Comparison of ENCODE assay signal across 3 cellular contexts in the genomic region with DNA sequence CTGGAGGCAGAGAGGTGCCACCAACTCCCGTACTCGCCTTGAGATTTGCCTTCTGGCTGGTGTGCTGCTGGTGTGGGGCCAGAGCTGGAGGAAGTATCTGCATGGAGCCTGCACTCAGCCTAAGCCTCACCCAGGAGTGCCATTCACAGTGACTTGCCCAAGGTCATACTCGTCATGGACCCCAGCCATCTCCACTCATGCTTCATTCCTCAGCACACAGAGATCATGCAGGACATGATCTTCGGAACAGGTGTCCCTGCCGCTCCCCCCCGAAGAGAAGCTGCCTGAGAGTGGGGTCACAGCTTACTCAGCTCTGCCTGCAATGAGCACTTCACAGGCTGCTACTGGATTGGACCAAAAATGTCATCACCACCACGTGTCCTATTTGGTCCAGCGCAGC.
TF ChIP-seq lines count a peak whose summit lies in the region.

No MANE protein-coding gene starts in this region.

TF ChIP-seq in HepG2, 621 proteins besides CTCF, POLR2A, EP300 and RAD21:
- no peak for TF ChIP-seq KDM5B (CRISPR knock-in tag; IDR thresholded peaks at IDR 0.05; ENCODE audit: borderline replicate concordance)
- TF ChIP-seq TBX2 (CRISPR knock-in tag; IDR thresholded peaks at IDR 0.05; ENCODE audit: borderline replicate concordance) = no peak
- no peak for TF ChIP-seq CHCHD3 (CRISPR knock-in tag; IDR thresholded peaks at IDR 0.05)
- no peak for TF ChIP-seq ZNF205 (CRISPR knock-in tag; IDR thresholded peaks at IDR 0.05)
- TF ChIP-seq ZNF709 (CRISPR knock-in tag; IDR thresholded peaks at IDR 0.05) = no peak
- TF ChIP-seq ZFY (CRISPR knock-in tag; IDR thresholded peaks at IDR 0.05) = no peak
- no peak for TF ChIP-seq ZNF430 (CRISPR knock-in tag; IDR thresholded peaks at IDR 0.05)
- TF ChIP-seq HOXA9 (CRISPR knock-in tag; IDR thresholded peaks at IDR 0.05; ENCODE audit: borderline replicate concordance) = no peak
- no peak for TF ChIP-seq HNRNPUL1 (IDR thresholded peaks at IDR 0.05; ENCODE audit: low read depth, low read length)
- TF ChIP-seq ZNF816 (CRISPR knock-in tag; IDR thresholded peaks at IDR 0.05; ENCODE audit: borderline replicate concordance) = no peak
TF ChIP-seq in HepG2: peak in this region for 0.

TF ChIP-seq in liver, 16 proteins besides CTCF, POLR2A, EP300 and RAD21:
- no peak for TF ChIP-seq YY1 (IDR thresholded peaks at IDR 0.05)
- no peak for TF ChIP-seq JUND (IDR thresholded peaks at IDR 0.05)
- TF ChIP-seq HNF4A (conservative IDR thresholded peaks at IDR 0.05) = no peak
- TF ChIP-seq GABPA (IDR thresholded peaks at IDR 0.05 in 1 of 2, conservative IDR thresholded peaks at IDR 0.05 in 1 of 2) = no peak
- no peak for TF ChIP-seq TAF1 (conservative IDR thresholded peaks at IDR 0.05)
- TF ChIP-seq REST (IDR thresholded peaks at IDR 0.05) = no peak
- no peak for TF ChIP-seq EGR1 (IDR thresholded peaks at IDR 0.05; ENCODE audit: low read depth in 2 of 2)
- no peak for TF ChIP-seq FOXA1 (IDR thresholded peaks at IDR 0.05)
- no peak for TF ChIP-seq SP1 (IDR thresholded peaks at IDR 0.05)
- no peak for TF ChIP-seq HNF4G (IDR thresholded peaks at IDR 0.05)
TF ChIP-seq in liver: peak in this region for 0.

TF ChIP-seq in HEK293T, 16 proteins besides CTCF, POLR2A, EP300 and RAD21:
- TF ChIP-seq, protein P1, sequence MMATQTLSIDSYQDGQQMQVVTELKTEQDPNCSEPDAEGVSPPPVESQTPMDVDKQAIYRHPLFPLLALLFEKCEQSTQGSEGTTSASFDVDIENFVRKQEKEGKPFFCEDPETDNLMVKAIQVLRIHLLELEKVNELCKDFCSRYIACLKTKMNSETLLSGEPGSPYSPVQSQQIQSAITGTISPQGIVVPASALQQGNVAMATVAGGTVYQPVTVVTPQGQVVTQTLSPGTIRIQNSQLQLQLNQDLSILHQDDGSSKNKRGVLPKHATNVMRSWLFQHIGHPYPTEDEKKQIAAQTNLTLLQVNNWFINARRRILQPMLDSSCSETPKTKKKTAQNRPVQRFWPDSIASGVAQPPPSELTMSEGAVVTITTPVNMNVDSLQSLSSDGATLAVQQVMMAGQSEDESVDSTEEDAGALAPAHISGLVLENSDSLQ (IDR thresholded peaks at IDR 0.05) = no peak
- TF ChIP-seq BHLHE40 (IDR thresholded peaks at IDR 0.05; ENCODE audit: borderline replicate concordance) = no peak
- no peak for TF ChIP-seq CTBP1 (IDR thresholded peaks at IDR 0.05; ENCODE audit: borderline replicate concordance)
- TF ChIP-seq ELF4 (IDR thresholded peaks at IDR 0.05) = no peak
- TF ChIP-seq FOXM1 (IDR thresholded peaks at IDR 0.05; ENCODE audit: borderline replicate concordance) = no peak
- no peak for TF ChIP-seq L3MBTL2 (conservative IDR thresholded peaks at IDR 0.05)
- TF ChIP-seq NFRKB (IDR thresholded peaks at IDR 0.05) = no peak
- no peak for TF ChIP-seq HDGF (IDR thresholded peaks at IDR 0.05; ENCODE audit: borderline replicate concordance)
